Comparison of ENCODE assay signal across 16 cellular contexts in the genomic region with DNA sequence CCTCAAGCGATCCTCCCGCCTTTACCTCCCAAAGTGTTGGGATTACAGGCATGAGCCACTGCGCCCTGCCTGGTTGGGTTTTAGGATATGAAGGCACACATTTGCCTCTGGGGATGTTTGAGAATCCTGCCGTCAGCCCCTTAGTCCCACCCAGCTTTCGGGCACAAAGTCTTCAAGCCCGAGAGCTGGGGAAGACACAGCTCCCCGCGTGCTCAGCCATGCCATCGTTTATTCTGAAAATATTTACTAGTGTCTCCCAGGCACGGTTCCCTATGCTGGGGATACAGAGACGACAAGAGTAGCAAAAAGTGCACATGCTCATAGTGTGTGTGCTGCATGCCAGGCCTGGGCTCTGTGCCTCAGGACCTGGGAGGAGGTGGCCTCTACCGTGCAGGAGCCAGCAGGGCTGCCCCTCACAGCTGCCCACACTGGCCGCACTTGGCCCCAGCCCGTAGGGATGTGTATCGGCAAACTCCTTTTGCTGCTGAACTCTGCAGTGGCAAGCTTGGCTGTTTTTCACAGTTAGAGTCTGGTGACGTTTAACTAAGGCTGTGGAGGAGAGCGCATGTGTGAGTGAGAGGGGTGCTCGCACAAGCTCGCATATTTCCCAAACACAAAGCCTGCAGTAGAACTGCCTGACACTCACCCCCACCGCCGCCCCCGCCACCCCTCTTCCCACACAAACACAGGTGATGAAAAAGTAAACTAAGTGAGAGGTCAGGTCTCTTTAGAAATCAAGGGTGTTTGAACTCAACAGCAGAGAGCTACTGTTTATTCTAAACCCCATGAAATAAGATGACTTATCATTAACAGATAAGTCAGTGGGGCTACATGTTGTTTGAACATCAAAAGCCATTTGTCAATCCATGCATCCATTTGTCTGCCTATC.
DNase-seq lines count a peak whose midpoint lies in the region; ATAC-seq and TF ChIP-seq lines count a peak whose summit lies in the region.
"Had no signal": no experiment of that assay in that cellular context is flagged by ENCODE, and none has a peak within 500 bp of the region (broad histone marks: within the 10 kb centered on the region; RNA-seq: fewer than 3 reads in every experiment).

No MANE protein-coding gene starts in this region.

- peaks cover 4% of the 10 kb centered on the region for H3K4me1 ChIP-seq in stomach smooth muscle (ENCODE audit: control insufficient read depth, insufficient read depth, low read length)

- no peak overlapping the region for H3K27ac Mint-ChIP-seq in immature natural killer cell
- H3K27ac Mint-ChIP-seq: T-helper 1 cell treated with Interleukin-12 subunit alpha and Interleukin-12 subunit beta and Interleukin-4 antibody, amounts not matched to agents 30 μg/mL and 1 μg/mL, for 36 hours had no signal

- H3K4me3 Mint-ChIP-seq in immature natural killer cell = no peak overlapping the region
- H3K4me3 Mint-ChIP-seq: T-helper 1 cell treated with Interleukin-12 subunit alpha and Interleukin-12 subunit beta and Interleukin-4 antibody, amounts not matched to agents 30 μg/mL and 1 μg/mL, for 36 hours had no signal

- peaks cover 0 to 3% (median 0%) of the 10 kb centered on the region in 6 donors for H3K9me3 Mint-ChIP-seq in immature natural killer cell

- TF ChIP-seq CTCF in choroid plexus epithelial cell (conservative IDR thresholded peaks at IDR 0.05; ENCODE audit: low read depth, low read length) = no peak

- peak; percentile 90 for ATAC-seq in left lobe of liver

- peak; percentile 22 for DNase-seq in DMS153 (lab: John Stamatoyannopoulos, UW)
- no peak for DNase-seq in DMS153 treated with DMSO at 0.1 percent for 48 hours (lab: John Stamatoyannopoulos, UW; ENCODE audit: unreplicated experiment)
- DNase-seq in choroid plexus epithelial cell (ENCODE audit: low read depth) = peak; percentile 44
- peak; percentile 91 for DNase-seq in left lobe of liver (ENCODE audit: low spot score)
- DNase-seq in NCI-H2029 (lab: John Stamatoyannopoulos, UW) = no peak
- DNase-seq in immature natural killer cell = no peak
- DNase-seq in globus pallidus (ENCODE audit: low spot score) = no peak
- DNase-seq: activated CD4-positive, alpha-beta T cell treated with anti-CD3 and anti-CD28 coated beads, Interleukin-2, amount 50 U/mL, for 4 hours; activated gamma-delta T cell treated with Interleukin-2 at 50 U/mL for 16 hours; brain microvascular endothelial cell; COR-L47; Kasumi-1; tibial artery had no signal

- H3K9me3 ChIP-seq in stomach smooth muscle (ENCODE audit: control insufficient read depth in 2 of 2, low read length in 2 of 2) = no peaks in the 10 kb centered on the region
- H3K9me3 ChIP-seq: tibial artery had no signal

- H3K27ac ChIP-seq in stomach smooth muscle (ENCODE audit: low read length) = no peak overlapping the region
- H3K27ac ChIP-seq: 22Rv1, brain microvascular endothelial cell, tibial artery had no signal

- no peaks in the 10 kb centered on the region for H3K4me1 Mint-ChIP-seq in immature natural killer cell

- peaks cover 0 to 3% (median 0%) of the 10 kb centered on the region in 3 donors for H3K27me3 Mint-ChIP-seq in immature natural killer cell (ENCODE audit: low read depth in 3 of 3)

- H3K36me3 ChIP-seq in stomach smooth muscle (ENCODE audit: control insufficient read depth in 2 of 2, insufficient read depth in 2 of 2, low read length in 2 of 2) = no peaks in the 10 kb centered on the region
- H3K36me3 ChIP-seq: brain microvascular endothelial cell, tibial artery had no signal

- no peaks in the 10 kb centered on the region for H3K36me3 Mint-ChIP-seq in immature natural killer cell

- H3K9ac ChIP-seq in stomach smooth muscle (ENCODE audit: low read length in 2 of 2) = no peak overlapping the region

- H3K4me3 ChIP-seq in choroid plexus epithelial cell (ENCODE audit: low read depth, low read length) = no peak overlapping the region
- H3K4me3 ChIP-seq in stomach smooth muscle (ENCODE audit: low read length in 2 of 2) = peak overlapping the region; percentile 53 to 67
- H3K4me3 ChIP-seq: tibial artery had no signal

- H3K27me3 ChIP-seq in stomach smooth muscle (ENCODE audit: control insufficient read depth in 1 of 2, insufficient read depth in 2 of 2, low read length in 2 of 2) = no peaks in the 10 kb centered on the region
- H3K27me3 ChIP-seq: brain microvascular endothelial cell, tibial artery had no signal

Comparison
In these comparisons a context has a peak if more than half of its experiments do, and no peak if none do; other contexts are left out.
1. DNase-seq: peak in DMS153 (single experiment), choroid plexus epithelial cell (single experiment) and left lobe of liver (single experiment); none in DMS153 treated with DMSO at 0.1 percent for 48 hours (single experiment), NCI-H2029 (single experiment), immature natural killer cell (0 of 3) and globus pallidus (single experiment).